In genomic region chr12:93742086-93742934, GRCh38 we compare ENCODE assay signal across 8 cellular contexts.
DNase-seq lines count a peak whose midpoint lies in the region; ATAC-seq and TF ChIP-seq lines count a peak whose summit lies in the region.

No MANE protein-coding gene starts in this region.

- peaks cover 11% of the 10 kb centered on the region; the same call in 1 of the 2 replicates for H3F3A ChIP-seq in PC-9 (ENCODE audit: insufficient read depth, low read depth)

- POLR2A ChIA-PET in CD4-positive, alpha-beta memory T cell (lab: Charles Lee; ENCODE audit: partially characterized antibody), result interaction anchor here (0.9 to 1.3 kb wide), 3 partner anchors 42 to 172 kb away, joined by 4 to 5 read pairs (median 4); partner anchors contain the start of gene SOCS2
- POLR2A ChIA-PET in PC-9 (lab: Charles Lee; ENCODE audit: unreplicated experiment), result interaction anchor here (0.7 kb wide), 1 partner anchor 46 kb away, joined by 3 read pairs; no protein-coding TSS in a partner anchor
- POLR2A ChIA-PET in naive thymus-derived CD4-positive, alpha-beta T cell (lab: Charles Lee), result interaction anchor here (0.7 to 1.5 kb wide), 3 partner anchors 43 to 360 kb away, joined by 3 to 9 read pairs (median 3); no protein-coding TSS in a partner anchor

- peak overlapping the region; percentile 95 for H2AFZ ChIP-seq in PC-9

- ATAC-seq in GM19463 (IDR thresholded peaks at IDR 0.05; ENCODE audit: unreplicated experiment), result peak; percentile 92
- peak; percentile 96 for ATAC-seq in naive thymus-derived CD4-positive, alpha-beta T cell

- BruUV-seq in PC-9 (replicated peaks; lab: Mats Ljungman, UMichigan), result no TSS peak

- H3K9me2 ChIP-seq in PC-9 (ENCODE audit: insufficient read depth), result no peaks in the 10 kb centered on the region

- peak overlapping the region; percentile 87 to 95 (median 94) for H3K27ac Mint-ChIP-seq in CD4-positive, alpha-beta memory T cell
- H3K27ac Mint-ChIP-seq in activated T-helper 2 cell treated with anti-CD3 and anti-CD28 coated beads, Interferon-gamma antibody, Interleukin-2, Interleukin-4, amounts not matched to agents 10 μg/mL and 5 μg/mL and 100 μg/mL, durations not matched to agents 14 hours and 24 hours and 36 hours, result peak overlapping the region; percentile 79
- H3K27ac Mint-ChIP-seq in naive thymus-derived CD4-positive, alpha-beta T cell, result peak overlapping the region; percentile 29 to 98 (median 92)

- peak overlapping the region; percentile 91 to 98 (median 94) for H3K4me3 Mint-ChIP-seq in CD4-positive, alpha-beta memory T cell
- H3K4me3 Mint-ChIP-seq in activated T-helper 2 cell treated with anti-CD3 and anti-CD28 coated beads, Interferon-gamma antibody, Interleukin-2, Interleukin-4, amounts not matched to agents 10 μg/mL and 5 μg/mL and 100 μg/mL, durations not matched to agents 14 hours and 24 hours and 36 hours (ENCODE audit: low read depth), result peak overlapping the region; percentile 82
- peak overlapping the region; percentile 83 to 97 (median 93) for H3K4me3 Mint-ChIP-seq in naive thymus-derived CD4-positive, alpha-beta T cell

- no peaks in the 10 kb centered on the region for H3K27me3 ChIP-seq in CD4-positive, alpha-beta memory T cell (ENCODE audit: insufficient read depth, low read length)
- no peaks in the 10 kb centered on the region for H3K27me3 ChIP-seq in PC-9 (ENCODE audit: insufficient read depth, low read depth)
- no peaks in the 10 kb centered on the region for H3K27me3 ChIP-seq in naive thymus-derived CD4-positive, alpha-beta T cell (ENCODE audit: control insufficient read depth in 2 of 2, insufficient read depth in 2 of 2, low read length in 2 of 2)

- H3K4me1 Mint-ChIP-seq in CD4-positive, alpha-beta memory T cell, result peaks cover 9 to 40% (median 21%) of the 10 kb centered on the region in 4 donors
- peaks cover 30% of the 10 kb centered on the region for H3K4me1 Mint-ChIP-seq in activated T-helper 2 cell treated with anti-CD3 and anti-CD28 coated beads, Interferon-gamma antibody, Interleukin-2, Interleukin-4, amounts not matched to agents 10 μg/mL and 5 μg/mL and 100 μg/mL, durations not matched to agents 14 hours and 24 hours and 36 hours (ENCODE audit: low read depth)
- H3K4me1 Mint-ChIP-seq in naive thymus-derived CD4-positive, alpha-beta T cell, result peaks cover 27 to 55% (median 41%) of the 10 kb centered on the region in 7 donors

- peak; percentile 40 to 58 (median 50) for DNase-seq in CD4-positive, alpha-beta memory T cell
- DNase-seq in HK-2 (ENCODE audit: unreplicated experiment) (peak; percentile 56), PC-9 (peak; percentile 72 to 73), fibroblast of pulmonary artery (ENCODE audit: low read depth) (peak; percentile 71)
- peak; percentile 32 for DNase-seq in activated T-helper 2 cell treated with anti-CD3 and anti-CD28 coated beads, Interferon-gamma antibody, Interleukin-2, Interleukin-4, amounts not matched to agents 10 μg/mL and 5 μg/mL and 100 μg/mL, durations not matched to agents 14 hours and 24 hours and 36 hours (ENCODE audit: low spot score)
- DNase-seq in naive thymus-derived CD4-positive, alpha-beta T cell, result peak; percentile 25 to 63 (median 40)
- DNase-seq in stimulated activated naive CD4-positive, alpha-beta T cell treated with Interleukin-2 at 50 U/mL for 16 hours (lab: John Stamatoyannopoulos, UW), result peak; percentile 49

- peaks cover 0 to 5% (median 0%) of the 10 kb centered on the region in 8 donors for H3K9me3 Mint-ChIP-seq in CD4-positive, alpha-beta memory T cell
- H3K9me3 Mint-ChIP-seq in activated T-helper 2 cell treated with anti-CD3 and anti-CD28 coated beads, Interferon-gamma antibody, Interleukin-2, Interleukin-4, amounts not matched to agents 10 μg/mL and 5 μg/mL and 100 μg/mL, durations not matched to agents 14 hours and 24 hours and 36 hours, result no peaks in the 10 kb centered on the region
- no peaks in the 10 kb centered on the region for H3K9me3 Mint-ChIP-seq in naive thymus-derived CD4-positive, alpha-beta T cell

- TF ChIP-seq CTCF in PC-9 (conservative IDR thresholded peaks at IDR 0.05) (peak; percentile 46; the same call in 1 of the 2 replicates), fibroblast of pulmonary artery (IDR thresholded peaks at IDR 0.05; ENCODE audit: low read length, missing control alignments) (peak; percentile 15)

- H3K4me2 ChIP-seq in PC-9, result peak overlapping the region; percentile 88

- H3K36me3 Mint-ChIP-seq in CD4-positive, alpha-beta memory T cell, result peaks cover 0 to 3% of the 10 kb centered on the region in 2 donors
- H3K36me3 Mint-ChIP-seq in activated T-helper 2 cell treated with anti-CD3 and anti-CD28 coated beads, Interferon-gamma antibody, Interleukin-2, Interleukin-4, amounts not matched to agents 10 μg/mL and 5 μg/mL and 100 μg/mL, durations not matched to agents 14 hours and 24 hours and 36 hours (ENCODE audit: low read depth), result no peaks in the 10 kb centered on the region
- H3K36me3 Mint-ChIP-seq in naive thymus-derived CD4-positive, alpha-beta T cell, result peaks cover 0 to 6% (median 0%) of the 10 kb centered on the region in 5 donors

- no peaks in the 10 kb centered on the region for H3K9me3 ChIP-seq in CD4-positive, alpha-beta memory T cell (ENCODE audit: control insufficient read depth in 1 of 2, low read length in 2 of 2)
- no peaks in the 10 kb centered on the region for H3K9me3 ChIP-seq in PC-9 (ENCODE audit: insufficient read depth, low read depth)
- H3K9me3 ChIP-seq in naive thymus-derived CD4-positive, alpha-beta T cell (ENCODE audit: control insufficient read depth in 2 of 3, low read length in 3 of 3), result no peaks in the 10 kb centered on the region

- peaks cover 25% of the 10 kb centered on the region for H3K4me1 ChIP-seq in CD4-positive, alpha-beta memory T cell (ENCODE audit: insufficient read depth, low read length)
- peaks cover 18% of the 10 kb centered on the region for H3K4me1 ChIP-seq in PC-9 (replicated peaks; ENCODE audit: insufficient read depth)
- H3K4me1 ChIP-seq in naive thymus-derived CD4-positive, alpha-beta T cell (ENCODE audit: control insufficient read depth in 2 of 2, insufficient read depth in 2 of 2, low read length in 2 of 2), result peaks cover 0 to 13% of the 10 kb centered on the region in 2 donors

- H3K4me3 ChIP-seq in CD4-positive, alpha-beta memory T cell (ENCODE audit: low read length in 2 of 2), result peak overlapping the region; percentile 60 to 72
- H3K4me3 ChIP-seq in PC-9 (peak overlapping the region; percentile 71), fibroblast of pulmonary artery (replicated peaks; ENCODE audit: low read depth, low read length) (peak overlapping the region; percentile 76)
- H3K4me3 ChIP-seq in naive thymus-derived CD4-positive, alpha-beta T cell (ENCODE audit: low read length), result peak overlapping the region; percentile 83

- H3K79me2 ChIP-seq in PC-9 (ENCODE audit: low read depth), result no peaks in the 10 kb centered on the region

- H3K36me3 ChIP-seq in CD4-positive, alpha-beta memory T cell (ENCODE audit: insufficient read depth, low read length), result no peaks in the 10 kb centered on the region
- H3K36me3 ChIP-seq in PC-9 (ENCODE audit: low read depth), result no peaks in the 10 kb centered on the region
- no peaks in the 10 kb centered on the region for H3K36me3 ChIP-seq in naive thymus-derived CD4-positive, alpha-beta T cell (ENCODE audit: control insufficient read depth in 2 of 3, insufficient read depth in 3 of 3, low read length in 3 of 3)

- no peaks in the 10 kb centered on the region for H3K27me3 Mint-ChIP-seq in CD4-positive, alpha-beta memory T cell
- peaks cover 1% of the 10 kb centered on the region for H3K27me3 Mint-ChIP-seq in activated T-helper 2 cell treated with anti-CD3 and anti-CD28 coated beads, Interferon-gamma antibody, Interleukin-2, Interleukin-4, amounts not matched to agents 10 μg/mL and 5 μg/mL and 100 μg/mL, durations not matched to agents 14 hours and 24 hours and 36 hours (ENCODE audit: low read depth)
- H3K27me3 Mint-ChIP-seq in naive thymus-derived CD4-positive, alpha-beta T cell, result peaks cover 0 to 2% (median 0%) of the 10 kb centered on the region in 5 donors

- intact Hi-C loops in CD4-positive, alpha-beta memory T cell (cut with micrococcal nuclease), result loop anchor here (1.0 to 5.0 kb wide), 3 partner anchors 65 to 239 kb away; partner anchors contain the start of gene CRADD
- intact Hi-C loops in PC-9 (cut with micrococcal nuclease; ENCODE audit: unreplicated experiment), result loop anchor here (1.0 to 2.0 kb wide), 5 partner anchors 151 to 359 kb away; no protein-coding TSS in a partner anchor
- intact Hi-C loops in activated T-helper 2 cell treated with anti-CD3 and anti-CD28 coated beads, Interferon-gamma antibody, Interleukin-2, Interleukin-4, amounts not matched to agents 10 μg/mL and 5 μg/mL and 100 μg/mL, durations not matched to agents 14 hours and 24 hours and 36 hours (cut with micrococcal nuclease), result loop anchor here (1.0 to 5.0 kb wide), 5 partner anchors 42 to 359 kb away; partner anchors contain the start of gene CRADD
- intact Hi-C loops in naive thymus-derived CD4-positive, alpha-beta T cell (cut with micrococcal nuclease), result loop anchor here (1.0 to 2.0 kb wide), 7 partner anchors 65 to 360 kb away; partner anchors contain the start of gene CRADD (in 2 of the 2)

- CTCF ChIA-PET in CD4-positive, alpha-beta memory T cell (lab: Charles Lee; ENCODE audit: partially characterized antibody), result interaction anchor here (1.3 to 3.1 kb wide), 5 partner anchors 9 to 360 kb away, joined by 4 to 25 read pairs (median 10); no protein-coding TSS in a partner anchor
- CTCF ChIA-PET in PC-9 (lab: Charles Lee), result interaction anchor here (0.9 to 1.4 kb wide), 4 partner anchors 173 to 360 kb away, joined by 4 to 8 read pairs (median 5); no protein-coding TSS in a partner anchor
- CTCF ChIA-PET in naive thymus-derived CD4-positive, alpha-beta T cell (lab: Charles Lee), result interaction anchor here (0.9 to 2.0 kb wide), 4 partner anchors 12 to 360 kb away, joined by 3 to 5 read pairs (median 4); no protein-coding TSS in a partner anchor

- peak overlapping the region; percentile 63 for H3K27ac ChIP-seq in CD4-positive, alpha-beta memory T cell (ENCODE audit: low read depth, low read length)
- H3K27ac ChIP-seq in PC-9, result peak overlapping the region; percentile 53
- H3K27ac ChIP-seq in naive thymus-derived CD4-positive, alpha-beta T cell (ENCODE audit: low read depth, low read length), result peak overlapping the region; percentile 74

- no peaks in the 10 kb centered on the region for H4K20me1 ChIP-seq in PC-9 (ENCODE audit: insufficient read depth)

Comparison
In these comparisons a context has a peak if more than half of its experiments do, and no peak if none do; other contexts are left out.
1. Peak in every context shown above with its lines: DNase-seq, ATAC-seq, H3K4me3 ChIP-seq and H3K27ac ChIP-seq.